Comparison of ENCODE assay signal across 8 cellular contexts in genomic region chr2:76599732-76600368, GRCh38.
DNase-seq lines count a peak whose midpoint lies in the region; ATAC-seq lines count a peak whose summit lies in the region.

No MANE protein-coding gene starts in this region.

- peak; percentile 66 for DNase-seq in COLO668 (lab: John Stamatoyannopoulos, UW; ENCODE audit: unreplicated experiment)
- peak; percentile 70 for DNase-seq in NCI-H2029 (lab: John Stamatoyannopoulos, UW)
- peak; percentile 44 for DNase-seq in T1000 (lab: John Stamatoyannopoulos, UW)
- peak; percentile 7 for DNase-seq in germinal center (ENCODE audit: low spot score)
- peak; percentile 93 for DNase-seq in pons (ENCODE audit: low spot score)
- no peak for DNase-seq in GOT3 (lab: John Stamatoyannopoulos, UW)

- peak; percentile 98 for ATAC-seq in GM19035 (IDR thresholded peaks at IDR 0.05; ENCODE audit: unreplicated experiment)
- peak; percentile 100 for ATAC-seq in HG03095 (IDR thresholded peaks at IDR 0.05; ENCODE audit: unreplicated experiment)
